In the genomic region with DNA sequence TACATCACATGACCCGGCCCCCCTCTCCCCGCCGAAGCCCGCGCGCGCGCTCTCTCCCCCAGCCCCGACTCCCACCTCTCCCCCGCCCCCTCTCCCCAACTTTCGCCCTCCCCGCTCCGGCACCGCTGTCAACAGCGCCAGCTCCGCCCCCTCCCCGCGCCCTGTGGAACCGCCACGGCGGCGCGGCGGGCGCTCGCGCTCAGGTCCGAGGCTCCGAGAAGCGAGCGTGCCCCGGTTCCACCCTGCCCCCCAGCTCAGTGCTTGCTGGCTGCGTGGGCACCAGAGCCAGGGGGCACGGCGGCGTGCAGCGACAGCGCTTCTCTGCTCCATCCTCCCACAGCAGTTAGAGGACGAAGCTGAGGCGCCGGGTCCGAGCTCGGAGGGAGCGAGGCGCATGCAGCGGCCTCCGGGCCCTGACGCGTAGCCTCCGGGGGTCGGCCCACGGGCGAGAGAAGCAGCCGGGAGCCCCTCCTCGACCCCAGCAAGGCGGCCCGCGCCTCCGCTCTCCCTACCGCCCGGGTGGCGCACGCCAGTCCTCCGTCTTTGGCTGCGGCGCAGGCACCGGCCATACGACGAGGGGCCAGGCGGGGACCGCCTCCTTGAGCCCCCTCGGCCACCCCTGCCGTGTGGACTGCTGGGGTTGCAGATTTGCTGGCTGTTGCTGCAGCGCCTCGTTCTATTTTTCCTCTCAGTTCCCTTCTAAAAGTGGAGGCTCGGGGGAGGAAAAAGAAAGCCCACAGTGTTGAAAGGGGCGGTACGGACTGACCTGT, we compare ENCODE assay signal across 8 cellular contexts.
DNase-seq lines count a peak whose midpoint lies in the region; ATAC-seq, FAIRE-seq and TF ChIP-seq lines count a peak whose summit lies in the region.

No MANE protein-coding gene starts in this region.

- peak; percentile 20 for ATAC-seq in GM18861 (IDR thresholded peaks at IDR 0.05; ENCODE audit: unreplicated experiment)
- ATAC-seq in HG03139 (IDR thresholded peaks at IDR 0.05; ENCODE audit: unreplicated experiment): peak; percentile 5
- ATAC-seq in gastroesophageal sphincter: peak; percentile 8
- peak; percentile 8 to 28 for ATAC-seq in upper lobe of left lung (ENCODE audit: low FRiP score in 2 of 2)

- DNase-seq in RCC 7860 (ENCODE audit: low spot score) (peak; percentile 8), pons (ENCODE audit: low spot score) (peak; percentile 38), upper lobe of left lung (peak; percentile 35 to 98)
- DNase-seq in activated gamma-delta T cell treated with anti-CD3 and anti-CD28 coated beads, Interleukin-2, amount 50 U/mL, for 16 hours (ENCODE audit: low read depth): peak; percentile 90

- no peaks in the 10 kb centered on the region for H3K9me3 ChIP-seq in gastroesophageal sphincter
- H3K9me3 ChIP-seq in upper lobe of left lung: no peaks in the 10 kb centered on the region

- peak in 1 of 4 experiments; percentile 6 for TF ChIP-seq CTCF in gastroesophageal sphincter (IDR thresholded peaks at IDR 0.05)
- TF ChIP-seq CTCF in upper lobe of left lung (IDR thresholded peaks at IDR 0.05): peak in 3 of 6 experiments; percentile 8 to 12 (median 8)

- TF ChIP-seq EP300 in gastroesophageal sphincter (IDR thresholded peaks at IDR 0.05) (no peak), upper lobe of left lung (IDR thresholded peaks at IDR 0.05) (no peak)

- TF ChIP-seq POLR2A in gastroesophageal sphincter (IDR thresholded peaks at IDR 0.05) (peak in 1 of 2 donors; percentile 25), upper lobe of left lung (IDR thresholded peaks at IDR 0.05) (peak in 1 of 4 donors; percentile 48)

- H3K27ac ChIP-seq in ACC112 (ENCODE audit: low read depth, low read length) (peak overlapping the region; percentile 86), gastroesophageal sphincter (peak overlapping the region; percentile 87 to 100 (median 99)), upper lobe of left lung (peak overlapping the region; percentile 98 to 100 (median 100))

- H3K4me1 ChIP-seq in ACC112 (ENCODE audit: control insufficient read depth, insufficient read depth, low read length, unreplicated experiment) (peaks cover 15% of the 10 kb centered on the region), gastroesophageal sphincter (peaks cover 0 to 63% (median 8%) of the 10 kb centered on the region in 3 donors), upper lobe of left lung (peaks cover 34 to 53% (median 44%) of the 10 kb centered on the region in 4 donors)

- H3K27me3 ChIP-seq in ACC112 (ENCODE audit: insufficient read depth, low read length) (no peaks in the 10 kb centered on the region; the same call in 1 of the 2 replicates), gastroesophageal sphincter (peaks cover 27% of the 10 kb centered on the region), upper lobe of left lung (peaks cover 0 to 5% (median 2%) of the 10 kb centered on the region in 4 donors)

- no peak for FAIRE-seq in RCC 7860 (lab: Jason Lieb, UNC)

- H3K79me2 ChIP-seq in ACC112 (ENCODE audit: control insufficient read depth, insufficient read depth, low read length, unreplicated experiment): no peaks in the 10 kb centered on the region

- peak overlapping the region; percentile 82 for H2AFZ ChIP-seq in ACC112 (ENCODE audit: low read length, unreplicated experiment)

- WGBS in gastroesophageal sphincter (ENCODE audit: low coverage in 1 of 2), 2 donors: 0% methylated on average over 2 of the region's 78 CpGs; no CpG with 5 or more reads in 1 of the 2 donors
- WGBS in upper lobe of left lung, 2 donors: 1% methylated on average over 16 to 41 of the region's 78 CpGs

- no peaks in the 10 kb centered on the region for H3K36me3 ChIP-seq in ACC112 (ENCODE audit: insufficient read depth, low read length)
- peaks cover 0 to 6% of the 10 kb centered on the region in 2 donors for H3K36me3 ChIP-seq in gastroesophageal sphincter
- H3K36me3 ChIP-seq in upper lobe of left lung: peaks cover 0 to 4% (median 0%) of the 10 kb centered on the region in 4 donors

- H3K4me3 ChIP-seq in ACC112 (ENCODE audit: low read depth, low read length) (peak overlapping the region; percentile 95), gastroesophageal sphincter (peak overlapping the region; percentile 65 to 96), upper lobe of left lung (peak overlapping the region; percentile 88 to 99 (median 96))

Comparison
In these comparisons a context has a peak if more than half of its experiments do, and no peak if none do; other contexts are left out.
1. Peak in every context shown above with its lines: DNase-seq, ATAC-seq, H3K4me3 ChIP-seq and H3K27ac ChIP-seq.
2. DNase-seq: peak in every context shown above with its lines; median percentile 90 in activated gamma-delta T cell treated with anti-CD3 and anti-CD28 coated beads, Interleukin-2, amount 50 U/mL, for 16 hours; 66 in upper lobe of left lung; 38 in pons; 8 in RCC 7860.